ENCODE assay signal across 8 cellular contexts in genomic region chr19:38134538-38135149, GRCh38.
DNase-seq lines count a peak whose midpoint lies in the region; ATAC-seq and TF ChIP-seq lines count a peak whose summit lies in the region.

No MANE protein-coding gene starts in this region.

- H3K9me3 ChIP-seq in body of pancreas = no peaks in the 10 kb centered on the region

- no peak overlapping the region for H3K4me3 ChIP-seq in body of pancreas

- 75% methylated on average over 13 to 14 of the region's 14 CpGs for WGBS in body of pancreas, 2 donors

- TF ChIP-seq CTCF in body of pancreas (IDR thresholded peaks at IDR 0.05) = peak in 6 of 7 experiments; percentile 9 to 45 (median 28)

- ATAC-seq in body of pancreas = no peak
- ATAC-seq in GM19035 (IDR thresholded peaks at IDR 0.05; ENCODE audit: unreplicated experiment) = no peak
- ATAC-seq in GM18909 (IDR thresholded peaks at IDR 0.05; ENCODE audit: poor library complexity, unreplicated experiment) = no peak

- no peak for TF ChIP-seq POLR2A in body of pancreas (IDR thresholded peaks at IDR 0.05)

- intact Hi-C loops in body of pancreas (cut with DNase I) = no loop called here

- no peak overlapping the region for H3K27ac ChIP-seq in body of pancreas

- no peaks in the 10 kb centered on the region for H3K4me1 ChIP-seq in body of pancreas

- no peaks in the 10 kb centered on the region for H3K27me3 ChIP-seq in body of pancreas

- no peaks in the 10 kb centered on the region for H3K36me3 ChIP-seq in body of pancreas (replicated peaks in 1 of 2; ENCODE audit: insufficient read depth in 1 of 2, low read depth in 2 of 2)

- DNase-seq in 8988T = peak; percentile 75
- DNase-seq in Daoy (ENCODE audit: low read depth) = peak; percentile 58
- peak; percentile 23 for DNase-seq in NCI-H460 (ENCODE audit: extremely low read depth, low read depth)
- DNase-seq in body of pancreas = peak; percentile 31 to 46 (median 34)
- DNase-seq in lung microvascular endothelial cell (ENCODE audit: low read depth in 2 of 2) = peak; percentile 55 to 64
- no peak for DNase-seq in NK-92 treated with Interleukin-12 subunit alpha and Interleukin-12 subunit beta, amount 100 ng/mL, for 24 hours (lab: John Stamatoyannopoulos, UW)
